Comparison of ENCODE assay signal across 20 cellular contexts in genomic region chr20:36796117-36796516, GRCh38. TPM values are rescaled to one million over a fixed set of nuclear protein-coding genes. Genes with fewer than 3 reads are reported as not detected.
DNase-seq lines count a peak whose midpoint lies in the region; ATAC-seq, FAIRE-seq and TF ChIP-seq lines count a peak whose summit lies in the region.
"Had no signal": no experiment of that assay in that cellular context is flagged by ENCODE, and none has a peak within 500 bp of the region (broad histone marks: within the 10 kb centered on the region; RNA-seq: fewer than 3 reads in every experiment).

No MANE protein-coding gene starts in this region.

- H3K36me3 Mint-ChIP-seq in astrocyte (ENCODE audit: low read depth, unreplicated experiment) = peaks cover 27% of the 10 kb centered on the region

- no peaks in the 10 kb centered on the region for H3K27me3 Mint-ChIP-seq in astrocyte (ENCODE audit: low read depth, unreplicated experiment)
- no peaks in the 10 kb centered on the region for H3K27me3 Mint-ChIP-seq in stimulated activated naive CD8-positive, alpha-beta T cell treated with anti-CD3 and anti-CD28 coated beads, Interleukin-15, amount 100 ng/mL, for 72 hours
- H3K27me3 Mint-ChIP-seq: CD4-positive, alpha-beta T cell had no signal

- H3K9me3 ChIP-seq in astrocyte (ENCODE audit: insufficient read depth, low read depth, low read length) = no peaks in the 10 kb centered on the region
- no peaks in the 10 kb centered on the region for H3K9me3 ChIP-seq in left ventricle myocardium inferior (replicated peaks)
- H3K9me3 ChIP-seq: A549, Caco-2 had no signal

- no peak for TF ChIP-seq CTCF in astrocyte (IDR thresholded peaks at IDR 0.05; ENCODE audit: insufficient read depth, low read depth, low read length)
- no peak for TF ChIP-seq CTCF in left ventricle myocardium inferior (IDR thresholded peaks at IDR 0.05; ENCODE audit: borderline replicate concordance)
- TF ChIP-seq CTCF in GM20000 (IDR thresholded peaks at IDR 0.05; ENCODE audit: extremely low read depth, missing control alignments) = no peak

- ATAC-seq in Right ventricle myocardium inferior = peak; percentile 63
- no peak for ATAC-seq in stimulated activated naive CD8-positive, alpha-beta T cell treated with anti-CD3 and anti-CD28 coated beads, Interleukin-15, amount 100 ng/mL, for 72 hours
- ATAC-seq: A549, GM23338 had no signal

- H3K36me3 ChIP-seq in astrocyte (ENCODE audit: insufficient read depth, low read length) (peaks cover 58% of the 10 kb centered on the region), left ventricle myocardium inferior (peaks cover 98% of the 10 kb centered on the region)

- H3K4me3 ChIP-seq in astrocyte (ENCODE audit: insufficient read depth, low read depth, low read length) (no peak overlapping the region), left ventricle myocardium inferior (no peak overlapping the region)
- H3K4me3 ChIP-seq: A549, GM23338 had no signal

- no peaks in the 10 kb centered on the region for H3K4me1 ChIP-seq in astrocyte (ENCODE audit: insufficient read depth, low read length)
- H3K4me1 ChIP-seq in left ventricle myocardium inferior = peaks cover 26% of the 10 kb centered on the region
- H3K4me1 ChIP-seq: A549, Caco-2 had no signal

- H3K79me2 ChIP-seq in astrocyte (ENCODE audit: insufficient read depth, low read length) = peaks cover 10% of the 10 kb centered on the region

- intact Hi-C loops in Right ventricle myocardium inferior (cut with DNase I) (no loop called here), cardiac septum (cut with DNase I) (no loop called here), left ventricle myocardium inferior (cut with micrococcal nuclease) (no loop called here)

- DNase-seq in Right ventricle myocardium inferior (ENCODE audit: missing footprints) (no peak), cardiac septum (ENCODE audit: low spot score) (no peak), astrocyte (ENCODE audit: low read depth) (no peak), left ventricle myocardium inferior (no peak), GM20000 (ENCODE audit: low spot score) (no peak), NCI-H2171 treated with DMSO at 0.1 percent for 48 hours (lab: John Stamatoyannopoulos, UW) (no peak)
- no peak for DNase-seq in stimulated activated naive CD8-positive, alpha-beta T cell treated with anti-CD3 and anti-CD28 coated beads, Interleukin-15, amount 100 ng/mL, for 72 hours
- DNase-seq: AML-193; Caco-2; CD4-positive, alpha-beta T cell; HCEC 1CT had no signal

- H3K27ac Mint-ChIP-seq in astrocyte (ENCODE audit: unreplicated experiment) = peak overlapping the region; percentile 58
- H3K27ac Mint-ChIP-seq in stimulated activated naive CD8-positive, alpha-beta T cell treated with anti-CD3 and anti-CD28 coated beads, Interleukin-15, amount 100 ng/mL, for 72 hours = no peak overlapping the region
- H3K27ac Mint-ChIP-seq: CD4-positive, alpha-beta T cell; GM23338 had no signal

- H3K9ac ChIP-seq in astrocyte (ENCODE audit: low read length) = no peak overlapping the region

- H3K4me3 Mint-ChIP-seq in astrocyte (ENCODE audit: unreplicated experiment) = no peak overlapping the region
- H3K4me3 Mint-ChIP-seq in stimulated activated naive CD8-positive, alpha-beta T cell treated with anti-CD3 and anti-CD28 coated beads, Interleukin-15, amount 100 ng/mL, for 72 hours = no peak overlapping the region
- H3K4me3 Mint-ChIP-seq: CD4-positive, alpha-beta T cell; GM23338 had no signal

- H3K4me2 ChIP-seq in astrocyte (ENCODE audit: low read length) = no peak overlapping the region
- H3K4me2 ChIP-seq: A549, GM23338 had no signal

- no peaks in the 10 kb centered on the region for H3K9me3 Mint-ChIP-seq in astrocyte (ENCODE audit: unreplicated experiment)
- H3K9me3 Mint-ChIP-seq in stimulated activated naive CD8-positive, alpha-beta T cell treated with anti-CD3 and anti-CD28 coated beads, Interleukin-15, amount 100 ng/mL, for 72 hours = no peaks in the 10 kb centered on the region
- H3K9me3 Mint-ChIP-seq: CD4-positive, alpha-beta T cell; GM23338 had no signal

- no peak for FAIRE-seq in astrocyte (lab: Jason Lieb, UNC)
- FAIRE-seq: A549, D721Med, G401.6, GM12891, H54 had no signal

- H3K27ac ChIP-seq in astrocyte (ENCODE audit: low read depth, low read length) (no peak overlapping the region), left ventricle myocardium inferior (replicated peaks) (peak overlapping the region; percentile 60)
- H3K27ac ChIP-seq: 22Rv1, A549, C4-2B, HL-60 had no signal

- H3K27me3 ChIP-seq in astrocyte (ENCODE audit: insufficient read depth, low read length) (no peaks in the 10 kb centered on the region), left ventricle myocardium inferior (ENCODE audit: low read depth) (no peaks in the 10 kb centered on the region)

- no peak overlapping the region for H2AFZ ChIP-seq in astrocyte (ENCODE audit: low read depth, low read length)
- H2AFZ ChIP-seq: GM23338 had no signal

- no peaks in the 10 kb centered on the region for H3K4me1 Mint-ChIP-seq in astrocyte (ENCODE audit: low read depth, unreplicated experiment)
- no peaks in the 10 kb centered on the region for H3K4me1 Mint-ChIP-seq in stimulated activated naive CD8-positive, alpha-beta T cell treated with anti-CD3 and anti-CD28 coated beads, Interleukin-15, amount 100 ng/mL, for 72 hours
- H3K4me1 Mint-ChIP-seq: GM23338 had no signal

- peaks cover 25% of the 10 kb centered on the region for H4K20me1 ChIP-seq in astrocyte (ENCODE audit: insufficient read depth, low read length)

RNA-seq across cellular contexts. Expression of gene DSN1, which starts 22.6 kb away (rescaled TPM):
- total RNA-seq in Right ventricle myocardium inferior = 4.4 TPM
- total RNA-seq in cardiac septum = 3.8 TPM
- 5.8 and 6.1 TPM in 2 replicates for total RNA-seq in astrocyte
- 4.8 TPM for total RNA-seq in left ventricle myocardium inferior

RNA-seq across cellular contexts. Expression of gene NDRG3, which starts 50.2 kb away (rescaled TPM):
- total RNA-seq in Right ventricle myocardium inferior (27.9 TPM), cardiac septum (32.1 TPM), astrocyte (30.4 and 33.1 TPM in 2 replicates), left ventricle myocardium inferior (34.4 TPM)
